In the genomic region with DNA sequence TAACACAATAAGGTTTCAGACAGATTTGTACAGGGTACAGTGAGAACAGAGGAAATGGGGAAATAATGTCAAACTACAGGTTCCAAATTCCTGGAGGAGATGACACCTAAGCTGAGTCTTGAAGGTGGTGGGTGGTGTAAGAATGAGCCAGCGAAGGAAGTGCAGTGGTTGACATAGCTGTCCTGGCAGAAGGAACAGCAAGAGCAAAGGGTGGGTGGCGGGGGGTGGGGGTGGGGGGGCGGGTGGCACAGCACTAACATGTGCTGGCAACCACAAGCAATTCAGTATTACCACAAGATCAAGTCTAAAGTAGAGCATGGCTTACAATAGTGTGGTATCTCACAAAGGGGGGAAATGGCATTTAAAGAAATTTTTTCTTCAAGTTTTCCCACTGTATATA, we compare ENCODE assay signal across 15 cellular contexts. TPM values are rescaled to one million over a fixed set of nuclear protein-coding genes. Genes with fewer than 3 reads are reported as not detected.
A peak's percentile ranks its signal among the peaks of the same experiment; 100 is the strongest.
DNase-seq lines count a peak whose midpoint lies in the region; ATAC-seq and TF ChIP-seq lines count a peak whose summit lies in the region.
"Had no signal": no experiment of that assay in that cellular context is flagged by ENCODE, and none has a peak within 500 bp of the region (broad histone marks: within the 10 kb centered on the region; RNA-seq: fewer than 3 reads in every experiment).

No MANE protein-coding gene starts in this region.

- no peak for TF ChIP-seq CTCF in fibroblast of mammary gland (conservative IDR thresholded peaks at IDR 0.05; ENCODE audit: control insufficient read depth, insufficient read depth, low read depth, low read length)

- CTCF ChIA-PET in activated CD8-positive, alpha-beta memory T cell treated with anti-CD3 and anti-CD28 coated beads, Interleukin-2, amount 10 ng/mL, durations not matched to agents 7 days and 5 days (lab: Charles Lee) = no interaction called here

- no peak overlapping the region for H3K4me3 Mint-ChIP-seq in activated CD8-positive, alpha-beta memory T cell treated with anti-CD3 and anti-CD28 coated beads, Interleukin-2, amount 10 ng/mL, durations not matched to agents 7 days and 5 days
- H3K4me3 Mint-ChIP-seq: dendritic cell treated with granulocyte-macrophage colony-stimulating factor and Interleukin-4, amounts not matched to agents 40 ng/mL and 50 ng/mL, for 4 days; nephron progenitor cell had no signal

- peak; percentile 56 for ATAC-seq in activated CD8-positive, alpha-beta memory T cell treated with anti-CD3 and anti-CD28 coated beads, Interleukin-2, amount 10 ng/mL, durations not matched to agents 7 days and 5 days
- ATAC-seq in HG02610 (IDR thresholded peaks at IDR 0.05; ENCODE audit: unreplicated experiment) = no peak
- ATAC-seq in HG03378 (IDR thresholded peaks at IDR 0.05; ENCODE audit: unreplicated experiment) = no peak

- no peak for DNase-seq in activated CD8-positive, alpha-beta memory T cell treated with anti-CD3 and anti-CD28 coated beads, Interleukin-2, amount 10 ng/mL, durations not matched to agents 7 days and 5 days
- DNase-seq in activated CD8-positive, alpha-beta memory T cell treated with anti-CD3 and anti-CD28 coated beads for 24 hours = no peak
- peak; percentile 9 for DNase-seq in T-helper 9 cell
- DNase-seq in fibroblast of mammary gland (ENCODE audit: low read depth) = peak; percentile 6
- peak; percentile 16 to 28 for DNase-seq in stimulated activated CD8-positive, alpha-beta memory T cell treated with anti-CD3 and anti-CD28 coated beads, Interleukin-7, amount 100 ng/mL, for 48 hours (ENCODE audit: extremely low read depth in 1 of 2, low read depth in 1 of 2)
- no peak for DNase-seq in NCI-H2029 (lab: John Stamatoyannopoulos, UW)
- DNase-seq: ACHN, Calu3, GDM1, left ventricle myocardium superior, nephron progenitor cell, SJCRH30 had no signal

- H3K27ac Mint-ChIP-seq in activated CD8-positive, alpha-beta memory T cell treated with anti-CD3 and anti-CD28 coated beads, Interleukin-2, amount 10 ng/mL, durations not matched to agents 7 days and 5 days = peak overlapping the region; percentile 46
- H3K27ac Mint-ChIP-seq: dendritic cell treated with granulocyte-macrophage colony-stimulating factor and Interleukin-4, amounts not matched to agents 40 ng/mL and 50 ng/mL, for 4 days; nephron progenitor cell had no signal

- peaks cover 33% of the 10 kb centered on the region for H3K4me1 Mint-ChIP-seq in activated CD8-positive, alpha-beta memory T cell treated with anti-CD3 and anti-CD28 coated beads, Interleukin-2, amount 10 ng/mL, durations not matched to agents 7 days and 5 days
- H3K4me1 Mint-ChIP-seq: nephron progenitor cell had no signal

- no peak overlapping the region for H3K4me3 ChIP-seq in fibroblast of mammary gland (ENCODE audit: control insufficient read depth, low read depth, low read length)
- H3K4me3 ChIP-seq: SJCRH30 had no signal

- no peaks in the 10 kb centered on the region for H3K9me3 Mint-ChIP-seq in activated CD8-positive, alpha-beta memory T cell treated with anti-CD3 and anti-CD28 coated beads, Interleukin-2, amount 10 ng/mL, durations not matched to agents 7 days and 5 days (ENCODE audit: low read depth)

- no peaks in the 10 kb centered on the region for H3K27me3 Mint-ChIP-seq in activated CD8-positive, alpha-beta memory T cell treated with anti-CD3 and anti-CD28 coated beads, Interleukin-2, amount 10 ng/mL, durations not matched to agents 7 days and 5 days
- H3K27me3 Mint-ChIP-seq: dendritic cell treated with granulocyte-macrophage colony-stimulating factor and Interleukin-4, amounts not matched to agents 40 ng/mL and 50 ng/mL, for 4 days had no signal

- H3K36me3 Mint-ChIP-seq in activated CD8-positive, alpha-beta memory T cell treated with anti-CD3 and anti-CD28 coated beads, Interleukin-2, amount 10 ng/mL, durations not matched to agents 7 days and 5 days = peaks cover 7% of the 10 kb centered on the region

RNA-seq across cellular contexts. Expression of a gene that starts 13.1 kb away (rescaled TPM):
- total RNA-seq in activated CD8-positive, alpha-beta memory T cell treated with anti-CD3 and anti-CD28 coated beads, Interleukin-2, amount 10 ng/mL, durations not matched to agents 7 days and 5 days = 100 to 1,000 TPM; 148 to 230 TPM

RNA-seq across cellular contexts. Expression of a gene that starts 38.0 kb away (rescaled TPM):
- 10 to 100 TPM; 30.1 to 43.1 TPM for total RNA-seq in activated CD8-positive, alpha-beta memory T cell treated with anti-CD3 and anti-CD28 coated beads, Interleukin-2, amount 10 ng/mL, durations not matched to agents 7 days and 5 days

RNA-seq across cellular contexts. Expression of a gene that starts 56.0 kb away (rescaled TPM):
- 1 to 10 TPM in 1 of 2 experiments, under 1 TPM in 1; 0.16 to 1.5 TPM for total RNA-seq in activated CD8-positive, alpha-beta memory T cell treated with anti-CD3 and anti-CD28 coated beads, Interleukin-2, amount 10 ng/mL, durations not matched to agents 7 days and 5 days

Comparison
In these comparisons a context has a peak if more than half of its experiments do, and no peak if none do; other contexts are left out.
1. DNase-seq: peak in T-helper 9 cell (single experiment), fibroblast of mammary gland (single experiment) and stimulated activated CD8-positive, alpha-beta memory T cell treated with anti-CD3 and anti-CD28 coated beads, Interleukin-7, amount 100 ng/mL, for 48 hours (2 of 2); none in activated CD8-positive, alpha-beta memory T cell treated with anti-CD3 and anti-CD28 coated beads, Interleukin-2, amount 10 ng/mL, durations not matched to agents 7 days and 5 days (single experiment), activated CD8-positive, alpha-beta memory T cell treated with anti-CD3 and anti-CD28 coated beads for 24 hours (single experiment) and NCI-H2029 (single experiment).